ENCODE assay signal across 26 cellular contexts in genomic region chr1:112790920-112791722, GRCh38.
DNase-seq lines count a peak whose midpoint lies in the region; ATAC-seq and TF ChIP-seq lines count a peak whose summit lies in the region.
"Had no signal": no experiment of that assay in that cellular context is flagged by ENCODE, and none has a peak within 500 bp of the region (broad histone marks: within the 10 kb centered on the region; RNA-seq: fewer than 3 reads in every experiment).

No MANE protein-coding gene starts in this region.

- H2AK5ac ChIP-seq in IMR-90 (ENCODE audit: low read depth, low read length) = no peak overlapping the region; the same call in 1 of the 2 replicates

- H3K14ac ChIP-seq in IMR-90 (replicated peaks; ENCODE audit: low read depth, low read length) = no peak overlapping the region

- H3K9me3 ChIP-seq in IMR-90 (ENCODE audit: control insufficient read depth, insufficient read depth, low read length) (no peaks in the 10 kb centered on the region), WERI-Rb-1 (ENCODE audit: severe bottlenecking) (peaks cover 5% of the 10 kb centered on the region), iPS-20b (ENCODE audit: insufficient read depth, low read depth, low read length) (no peaks in the 10 kb centered on the region), smooth muscle cell (replicated peaks; ENCODE audit: low read depth) (no peaks in the 10 kb centered on the region)
- H3K9me3 ChIP-seq: ovary, right atrium auricular region, spleen had no signal

- no peak overlapping the region for H4K5ac ChIP-seq in IMR-90 (ENCODE audit: low read depth, low read length)

- H3K4me3 ChIP-seq in IMR-90 (ENCODE audit: insufficient read depth, low read depth, low read length) (no peak overlapping the region), WERI-Rb-1 (ENCODE audit: low read depth, low read length) (no peak overlapping the region), iPS-20b (ENCODE audit: low read length) (0 out of 2 replicates have a peak overlapping the region, but pooled peaks have one; percentile 19), smooth muscle cell (no peak overlapping the region)
- H3K4me3 ChIP-seq: GM23248, ovary, right atrium auricular region, spleen had no signal

- H3F3A ChIP-seq in smooth muscle cell (ENCODE audit: low read depth) = no peaks in the 10 kb centered on the region

- H3K18ac ChIP-seq in IMR-90 (ENCODE audit: low read depth, low read length) = no peak overlapping the region

- peak overlapping the region; percentile 71; the same call in 1 of the 3 replicates for H2BK15ac ChIP-seq in IMR-90 (ENCODE audit: low read depth, low read length)

- no peak for ATAC-seq in IMR-90 (ENCODE audit: low read depth)
- ATAC-seq in GM19324 (IDR thresholded peaks at IDR 0.05; ENCODE audit: low FRiP score, unreplicated experiment) = no peak
- ATAC-seq: activated CD4-positive, CD25-positive, alpha-beta regulatory T cell treated with anti-CD3 and anti-CD28 coated beads, Interleukin-2, amount 50 U/mL, for 24 hours; activated T-helper 17 cell treated with anti-CD3 and anti-CD28 coated beads, Interleukin-2, amount 50 U/mL, for 72 hours; esophagus mucosa; Panc1; T-cell had no signal

- H2AFZ ChIP-seq in IMR-90 (replicated peaks; ENCODE audit: low read length, poor library complexity) = no peak overlapping the region
- no peak overlapping the region for H2AFZ ChIP-seq in smooth muscle cell (ENCODE audit: low read depth)
- H2AFZ ChIP-seq: GM23248 had no signal

- dilution Hi-C loops in IMR-90 (cut with HindIII; ENCODE audit: low sequenced_read_pairs, unreplicated experiment) = no loop called here

- WGBS in IMR-90 (ENCODE audit: extremely low coverage in 2 of 2, insufficient read length in 1 of 2), 2 experiments = no CpG with 5 or more reads among the region's 10 CpGs
- 27% methylated on average over 10 of the region's 10 CpGs for WGBS in smooth muscle cell (ENCODE audit: low lambda C conversion rate)

- no peak overlapping the region for H4K8ac ChIP-seq in IMR-90 (ENCODE audit: low read depth in 2 of 2, low read length in 2 of 2)

- DNase-seq in IMR-90 = no peak
- DNase-seq in WERI-Rb-1 = peak; percentile 61
- DNase-seq in smooth muscle cell (lab: John Stamatoyannopoulos, UW; ENCODE audit: unreplicated experiment) = no peak
- no peak for DNase-seq in RWPE1 (ENCODE audit: low spot score)
- no peak for DNase-seq in cerebellar nuclear complex (lab: John Stamatoyannopoulos, UW)
- DNase-seq: activated CD4-positive, alpha-beta memory T cell treated with anti-CD3 and anti-CD28 coated beads, Interleukin-2, amount 10 ng/mL, durations not matched to agents 7 days and 5 days; activated CD8-positive, alpha-beta memory T cell treated with anti-CD3 and anti-CD28 coated beads, Interleukin-2, amount 50 U/mL, for 48 hours; anterior cingulate cortex; effector memory CD4-positive, alpha-beta T cell; GM23248; hypothalamus; NCI-H1048; NCI-H1694; NCI-H510A; NK-92 treated with Interleukin-12 subunit alpha and Interleukin-12 subunit beta, amount 100 ng/mL, for 24 hours; ovary; spleen; T-cell had no signal

- H2BK20ac ChIP-seq in IMR-90 (ENCODE audit: low read depth, low read length) = no peak overlapping the region

- BruUV-seq in IMR-90 (replicated peaks; lab: Mats Ljungman, UMichigan) = no TSS peak

- H3K27ac ChIP-seq in IMR-90 (ENCODE audit: insufficient read depth, low read length) (no peak overlapping the region), WERI-Rb-1 (no peak overlapping the region), iPS-20b (ENCODE audit: low read length) (no peak overlapping the region), smooth muscle cell (ENCODE audit: low read depth) (peak overlapping the region; percentile 42), RWPE1 (no peak overlapping the region)
- H3K27ac ChIP-seq: C4-2B, GM23248, ovary, right atrium auricular region, spleen had no signal

- CTCF ChIA-PET in IMR-90 (lab: Yijun Ruan, JAX) (interaction anchor here (0.6 kb wide), 1 partner anchor 51 kb away, joined by 4 read pairs; no protein-coding TSS in a partner anchor), RWPE1 (lab: Yijun Ruan, JAX) (no interaction called here)

- H3K27me3 ChIP-seq in IMR-90 (ENCODE audit: control insufficient read depth, insufficient read depth, low read length) (peaks cover 2% of the 10 kb centered on the region), WERI-Rb-1 (ENCODE audit: insufficient read depth, low read depth, severe bottlenecking) (peaks cover 8% of the 10 kb centered on the region), iPS-20b (ENCODE audit: insufficient read depth, low read length) (peaks cover 9% of the 10 kb centered on the region; the same call in 1 of the 2 replicates), smooth muscle cell (ENCODE audit: low read depth) (no peaks in the 10 kb centered on the region)
- H3K27me3 ChIP-seq: ovary, right atrium auricular region, spleen had no signal

- H3K79me1 ChIP-seq in IMR-90 (ENCODE audit: low read depth in 1 of 2, low read length in 2 of 2) = no peaks in the 10 kb centered on the region

- no peak overlapping the region for H4K91ac ChIP-seq in IMR-90 (ENCODE audit: insufficient read depth, low read depth, low read length)

- H3K36me3 ChIP-seq in IMR-90 (ENCODE audit: control insufficient read depth, insufficient read depth, low read length) = no peaks in the 10 kb centered on the region
- H3K36me3 ChIP-seq in WERI-Rb-1 = no peaks in the 10 kb centered on the region
- no peaks in the 10 kb centered on the region for H3K36me3 ChIP-seq in iPS-20b (ENCODE audit: insufficient read depth, low read depth, low read length)
- no peaks in the 10 kb centered on the region for H3K36me3 ChIP-seq in smooth muscle cell (ENCODE audit: low read depth)
- H3K36me3 ChIP-seq: ovary, right atrium auricular region, spleen had no signal

- H3K23ac ChIP-seq in IMR-90 (ENCODE audit: low read depth, low read length) = no peak overlapping the region

- H3K4me2 ChIP-seq in IMR-90 (ENCODE audit: low read depth, low read length) (no peak overlapping the region), smooth muscle cell (peak overlapping the region; percentile 29)

- POLR2A ChIA-PET in IMR-90 (lab: Charles Lee; ENCODE audit: unreplicated experiment) (no interaction called here), RWPE1 (lab: Yijun Ruan, JAX; ENCODE audit: low non-redundant PET) (no interaction called here)

- in situ Hi-C loops in IMR-90 (cut with MboI; ENCODE audit: low sequenced_read_pairs) = no loop called here

- no peak for TF ChIP-seq RAD21 in IMR-90 (IDR thresholded peaks at IDR 0.05; ENCODE audit: low read length)

- H3K4me1 ChIP-seq in IMR-90 (ENCODE audit: control insufficient read depth, insufficient read depth, low read length) (no peaks in the 10 kb centered on the region), iPS-20b (ENCODE audit: insufficient read depth, low read length) (peaks cover 33% of the 10 kb centered on the region), smooth muscle cell (ENCODE audit: low read depth) (peaks cover 3% of the 10 kb centered on the region)
- H3K4me1 ChIP-seq: right atrium auricular region, spleen had no signal

- H2AK9ac ChIP-seq in IMR-90 (replicated peaks; ENCODE audit: low read depth, low read length, poor library complexity) = no peak overlapping the region

- TF ChIP-seq CTCF in IMR-90 (conservative IDR thresholded peaks at IDR 0.05; ENCODE audit: low read depth, low read length) (no peak), WERI-Rb-1 (IDR thresholded peaks at IDR 0.05; ENCODE audit: low read depth, low read length) (no peak), smooth muscle cell (IDR thresholded peaks at IDR 0.05; ENCODE audit: borderline replicate concordance, insufficient read depth, poor library complexity, severe bottlenecking) (no peak), RWPE1 (conservative IDR thresholded peaks at IDR 0.05; ENCODE audit: low read depth) (no peak)

- H3K9ac ChIP-seq in IMR-90 (ENCODE audit: low read depth, low read length) (no peak overlapping the region), iPS-20b (ENCODE audit: low read depth, low read length) (no peak overlapping the region), smooth muscle cell (ENCODE audit: low read depth) (no peak overlapping the region)
- H3K9ac ChIP-seq: GM23248 had no signal

- H3K4ac ChIP-seq in IMR-90 (ENCODE audit: low read depth, low read length) = no peak overlapping the region

- H3K9me1 ChIP-seq in IMR-90 (ENCODE audit: insufficient read depth, low read length) = no peaks in the 10 kb centered on the region

- H2BK120ac ChIP-seq in IMR-90 (ENCODE audit: low read depth, low read length) = no peak overlapping the region

- intact Hi-C loops in IMR-90 (cut with micrococcal nuclease) = no loop called here

- H3K56ac ChIP-seq in IMR-90 (ENCODE audit: extremely low read depth, insufficient read depth, low read length) = no peak overlapping the region

- H3K79me2 ChIP-seq in smooth muscle cell (ENCODE audit: low read depth) = no peaks in the 10 kb centered on the region

- H2BK5ac ChIP-seq in IMR-90 (ENCODE audit: low read depth, low read length, poor library complexity, severe bottlenecking) = no peak overlapping the region

- no peak for TF ChIP-seq POLR2A in IMR-90 (IDR thresholded peaks at IDR 0.05; ENCODE audit: low read depth, low read length)

- no peaks in the 10 kb centered on the region for H4K20me1 ChIP-seq in IMR-90 (ENCODE audit: insufficient read depth, low read length)
- H4K20me1 ChIP-seq in smooth muscle cell (ENCODE audit: low read depth) = no peaks in the 10 kb centered on the region

TF ChIP-seq in IMR-90, 13 proteins besides CTCF, POLR2A, EP300 and RAD21 (continues in another document):
- TF ChIP-seq ELK1 (IDR thresholded peaks at IDR 0.05; ENCODE audit: borderline replicate concordance, low read depth, low read length) (no peak), MAFK (IDR thresholded peaks at IDR 0.05; ENCODE audit: low read depth, low read length) (no peak), CEBPB (IDR thresholded peaks at IDR 0.05; ENCODE audit: low read depth, low read length) (no peak), NFE2L2 (IDR thresholded peaks at IDR 0.05; ENCODE audit: low read depth, low read length) (no peak), RFX5 (IDR thresholded peaks at IDR 0.05; ENCODE audit: low read depth, low read length) (no peak), RCOR1 (IDR thresholded peaks at IDR 0.05; ENCODE audit: insufficient replicate concordance, low read length) (no peak), CHD1 (IDR thresholded peaks at IDR 0.05; ENCODE audit: low read depth, low read length) (no peak), MXI1 (IDR thresholded peaks at IDR 0.05; ENCODE audit: borderline replicate concordance, low read depth, low read length) (no peak), SMC3 (IDR thresholded peaks at IDR 0.05; ENCODE audit: low read depth, low read length) (no peak)
